Comparison of ENCODE assay signal across 1 cellular context in genomic region chr7:128531105-128531954, GRCh38.
TF ChIP-seq lines count a peak whose summit lies in the region.
"Not testable (repeated sequence)": the region's sequence is repeated elsewhere in the genome, so short reads cannot be mapped to it uniquely, and the experiment has no call there.

No MANE protein-coding gene starts in this region.

TF ChIP-seq in HepG2, 621 proteins besides CTCF, POLR2A, EP300 and RAD21 (continued from another document and continues in another):
- not testable (repeated sequence) for TF ChIP-seq HNF1A (IDR thresholded peaks at IDR 0.05; ENCODE audit: low read depth); FOXA1 (IDR thresholded peaks at IDR 0.05); FOXP1 (IDR thresholded peaks at IDR 0.05)
- TF ChIP-seq HNF1A (CRISPR knock-in tag; IDR thresholded peaks at IDR 0.05; ENCODE audit: borderline replicate concordance) (0 out of 2 replicates have a peak, but pooled peaks have one; percentile 14), PHF8 (CRISPR knock-in tag; IDR thresholded peaks at IDR 0.05) (peak; percentile 72), PATZ1 (CRISPR knock-in tag; IDR thresholded peaks at IDR 0.05) (peak; percentile 81), FOXO1 (CRISPR knock-in tag; IDR thresholded peaks at IDR 0.05) (peak; percentile 21; the same call in 1 of the 2 replicates), KDM5A (IDR thresholded peaks at IDR 0.05; ENCODE audit: borderline replicate concordance, low read length) (peak; percentile 53; the same call in 1 of the 2 replicates), SALL2 (CRISPR knock-in tag; IDR thresholded peaks at IDR 0.05) (0 out of 2 replicates have a peak, but pooled peaks have one; percentile 3), ATF7-NPFF (CRISPR knock-in tag; IDR thresholded peaks at IDR 0.05; ENCODE audit: low read depth) (0 out of 2 replicates have a peak, but pooled peaks have one; percentile 9), FOXA1 (CRISPR knock-in tag; IDR thresholded peaks at IDR 0.05) (0 out of 2 replicates have a peak, but pooled peaks have one; percentile 20), ZFX (CRISPR knock-in tag; IDR thresholded peaks at IDR 0.05; ENCODE audit: low read depth) (peak; percentile 88), NFYC (CRISPR knock-in tag; IDR thresholded peaks at IDR 0.05) (peak; percentile 59), CCDC6 (CRISPR knock-in tag; IDR thresholded peaks at IDR 0.05) (0 out of 2 replicates have a peak, but pooled peaks have one; percentile 44), HOXA3 (CRISPR knock-in tag; IDR thresholded peaks at IDR 0.05) (peak; percentile 49; the same call in 1 of the 2 replicates), SRY (CRISPR knock-in tag; IDR thresholded peaks at IDR 0.05) (peak; percentile 64; the same call in 1 of the 2 replicates), ZNF563 (CRISPR knock-in tag; IDR thresholded peaks at IDR 0.05) (0 out of 2 replicates have a peak, but pooled peaks have one; percentile 33), ZSCAN29 (CRISPR knock-in tag; conservative IDR thresholded peaks at IDR 0.05) (peak; percentile 98), ZBTB7B (CRISPR knock-in tag; IDR thresholded peaks at IDR 0.05) (0 out of 2 replicates have a peak, but pooled peaks have one; percentile 14), ZNF652 (CRISPR knock-in tag; IDR thresholded peaks at IDR 0.05; ENCODE audit: borderline replicate concordance, low read depth) (peak; percentile 65; the same call in 1 of the 2 replicates), MYC (CRISPR knock-in tag; IDR thresholded peaks at IDR 0.05; ENCODE audit: borderline replicate concordance) (peak; percentile 44; the same call in 1 of the 2 replicates), HNRNPLL (IDR thresholded peaks at IDR 0.05; ENCODE audit: low read depth, low read length, poor library complexity, severe bottlenecking) (peak; percentile 25), HNRNPK (IDR thresholded peaks at IDR 0.05; ENCODE audit: low read depth, low read length, poor library complexity, severe bottlenecking) (peak; percentile 90), HDAC1 (CRISPR knock-in tag; IDR thresholded peaks at IDR 0.05) (0 out of 2 replicates have a peak, but pooled peaks have one; percentile 25), FOXP1 (CRISPR knock-in tag; IDR thresholded peaks at IDR 0.05) (0 out of 2 replicates have a peak, but pooled peaks have one; percentile 15), YY1 (IDR thresholded peaks at IDR 0.05; ENCODE audit: insufficient read depth, insufficient replicate concordance, low read depth, low read length) (peak; percentile 49), ERF (CRISPR knock-in tag; IDR thresholded peaks at IDR 0.05) (peak; percentile 57; the same call in 1 of the 2 replicates), ZFY (CRISPR knock-in tag; IDR thresholded peaks at IDR 0.05) (peak; percentile 90), YEATS4 (CRISPR knock-in tag; IDR thresholded peaks at IDR 0.05; ENCODE audit: borderline replicate concordance) (peak; percentile 20; the same call in 1 of the 2 replicates), ZNF777 (CRISPR knock-in tag; IDR thresholded peaks at IDR 0.05) (peak; percentile 40; the same call in 1 of the 2 replicates), ISL2 (CRISPR knock-in tag; IDR thresholded peaks at IDR 0.05) (0 out of 2 replicates have a peak, but pooled peaks have one; percentile 35), SAP130 (CRISPR knock-in tag; IDR thresholded peaks at IDR 0.05; ENCODE audit: low read depth) (peak; percentile 70), THAP11 (CRISPR knock-in tag; IDR thresholded peaks at IDR 0.05) (0 out of 2 replicates have a peak, but pooled peaks have one; percentile 27), CHD2 (IDR thresholded peaks at IDR 0.05; ENCODE audit: low read depth, low read length) (peak; percentile 84), MAX (IDR thresholded peaks at IDR 0.05) (peak; percentile 85; the same call in 1 of the 2 replicates)
- TF ChIP-seq, protein P1, sequence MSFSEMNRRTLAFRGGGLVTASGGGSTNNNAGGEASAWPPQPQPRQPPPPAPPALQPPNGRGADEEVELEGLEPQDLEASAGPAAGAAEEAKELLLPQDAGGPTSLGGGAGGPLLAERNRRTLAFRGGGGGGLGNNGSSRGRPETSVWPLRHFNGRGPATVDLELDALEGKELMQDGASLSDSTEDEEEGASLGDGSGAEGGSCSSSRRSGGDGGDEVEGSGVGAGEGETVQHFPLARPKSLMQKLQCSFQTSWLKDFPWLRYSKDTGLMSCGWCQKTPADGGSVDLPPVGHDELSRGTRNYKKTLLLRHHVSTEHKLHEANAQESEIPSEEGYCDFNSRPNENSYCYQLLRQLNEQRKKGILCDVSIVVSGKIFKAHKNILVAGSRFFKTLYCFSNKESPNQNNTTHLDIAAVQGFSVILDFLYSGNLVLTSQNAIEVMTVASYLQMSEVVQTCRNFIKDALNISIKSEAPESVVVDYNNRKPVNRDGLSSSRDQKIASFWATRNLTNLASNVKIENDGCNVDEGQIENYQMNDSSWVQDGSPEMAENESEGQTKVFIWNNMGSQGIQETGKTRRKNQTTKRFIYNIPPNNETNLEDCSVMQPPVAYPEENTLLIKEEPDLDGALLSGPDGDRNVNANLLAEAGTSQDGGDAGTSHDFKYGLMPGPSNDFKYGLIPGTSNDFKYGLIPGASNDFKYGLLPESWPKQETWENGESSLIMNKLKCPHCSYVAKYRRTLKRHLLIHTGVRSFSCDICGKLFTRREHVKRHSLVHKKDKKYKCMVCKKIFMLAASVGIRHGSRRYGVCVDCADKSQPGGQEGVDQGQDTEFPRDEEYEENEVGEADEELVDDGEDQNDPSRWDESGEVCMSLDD (CRISPR knock-in tag; IDR thresholded peaks at IDR 0.05; ENCODE audit: borderline replicate concordance): 0 out of 2 replicates have a peak, but pooled peaks have one; percentile 24
- TF ChIP-seq, protein P2, sequence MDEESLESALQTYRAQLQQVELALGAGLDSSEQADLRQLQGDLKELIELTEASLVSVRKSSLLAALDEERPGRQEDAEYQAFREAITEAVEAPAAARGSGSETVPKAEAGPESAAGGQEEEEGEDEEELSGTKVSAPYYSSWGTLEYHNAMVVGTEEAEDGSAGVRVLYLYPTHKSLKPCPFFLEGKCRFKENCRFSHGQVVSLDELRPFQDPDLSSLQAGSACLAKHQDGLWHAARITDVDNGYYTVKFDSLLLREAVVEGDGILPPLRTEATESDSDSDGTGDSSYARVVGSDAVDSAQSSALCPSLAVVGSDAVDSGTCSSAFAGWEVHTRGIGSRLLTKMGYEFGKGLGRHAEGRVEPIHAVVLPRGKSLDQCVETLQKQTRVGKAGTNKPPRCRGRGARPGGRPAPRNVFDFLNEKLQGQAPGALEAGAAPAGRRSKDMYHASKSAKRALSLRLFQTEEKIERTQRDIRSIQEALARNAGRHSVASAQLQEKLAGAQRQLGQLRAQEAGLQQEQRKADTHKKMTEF (CRISPR knock-in tag; IDR thresholded peaks at IDR 0.05): peak; percentile 59; the same call in 1 of the 2 replicates
- TF ChIP-seq, protein P3, sequence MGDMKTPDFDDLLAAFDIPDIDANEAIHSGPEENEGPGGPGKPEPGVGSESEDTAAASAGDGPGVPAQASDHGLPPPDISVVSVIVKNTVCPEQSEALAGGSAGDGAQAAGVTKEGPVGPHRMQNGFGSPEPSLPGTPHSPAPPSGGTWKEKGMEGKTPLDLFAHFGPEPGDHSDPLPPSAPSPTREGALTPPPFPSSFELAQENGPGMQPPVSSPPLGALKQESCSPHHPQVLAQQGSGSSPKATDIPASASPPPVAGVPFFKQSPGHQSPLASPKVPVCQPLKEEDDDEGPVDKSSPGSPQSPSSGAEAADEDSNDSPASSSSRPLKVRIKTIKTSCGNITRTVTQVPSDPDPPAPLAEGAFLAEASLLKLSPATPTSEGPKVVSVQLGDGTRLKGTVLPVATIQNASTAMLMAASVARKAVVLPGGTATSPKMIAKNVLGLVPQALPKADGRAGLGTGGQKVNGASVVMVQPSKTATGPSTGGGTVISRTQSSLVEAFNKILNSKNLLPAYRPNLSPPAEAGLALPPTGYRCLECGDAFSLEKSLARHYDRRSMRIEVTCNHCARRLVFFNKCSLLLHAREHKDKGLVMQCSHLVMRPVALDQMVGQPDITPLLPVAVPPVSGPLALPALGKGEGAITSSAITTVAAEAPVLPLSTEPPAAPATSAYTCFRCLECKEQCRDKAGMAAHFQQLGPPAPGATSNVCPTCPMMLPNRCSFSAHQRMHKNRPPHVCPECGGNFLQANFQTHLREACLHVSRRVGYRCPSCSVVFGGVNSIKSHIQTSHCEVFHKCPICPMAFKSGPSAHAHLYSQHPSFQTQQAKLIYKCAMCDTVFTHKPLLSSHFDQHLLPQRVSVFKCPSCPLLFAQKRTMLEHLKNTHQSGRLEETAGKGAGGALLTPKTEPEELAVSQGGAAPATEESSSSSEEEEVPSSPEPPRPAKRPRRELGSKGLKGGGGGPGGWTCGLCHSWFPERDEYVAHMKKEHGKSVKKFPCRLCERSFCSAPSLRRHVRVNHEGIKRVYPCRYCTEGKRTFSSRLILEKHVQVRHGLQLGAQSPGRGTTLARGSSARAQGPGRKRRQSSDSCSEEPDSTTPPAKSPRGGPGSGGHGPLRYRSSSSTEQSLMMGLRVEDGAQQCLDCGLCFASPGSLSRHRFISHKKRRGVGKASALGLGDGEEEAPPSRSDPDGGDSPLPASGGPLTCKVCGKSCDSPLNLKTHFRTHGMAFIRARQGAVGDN (CRISPR knock-in tag; IDR thresholded peaks at IDR 0.05): peak; percentile 62
- TF ChIP-seq, protein P4, sequence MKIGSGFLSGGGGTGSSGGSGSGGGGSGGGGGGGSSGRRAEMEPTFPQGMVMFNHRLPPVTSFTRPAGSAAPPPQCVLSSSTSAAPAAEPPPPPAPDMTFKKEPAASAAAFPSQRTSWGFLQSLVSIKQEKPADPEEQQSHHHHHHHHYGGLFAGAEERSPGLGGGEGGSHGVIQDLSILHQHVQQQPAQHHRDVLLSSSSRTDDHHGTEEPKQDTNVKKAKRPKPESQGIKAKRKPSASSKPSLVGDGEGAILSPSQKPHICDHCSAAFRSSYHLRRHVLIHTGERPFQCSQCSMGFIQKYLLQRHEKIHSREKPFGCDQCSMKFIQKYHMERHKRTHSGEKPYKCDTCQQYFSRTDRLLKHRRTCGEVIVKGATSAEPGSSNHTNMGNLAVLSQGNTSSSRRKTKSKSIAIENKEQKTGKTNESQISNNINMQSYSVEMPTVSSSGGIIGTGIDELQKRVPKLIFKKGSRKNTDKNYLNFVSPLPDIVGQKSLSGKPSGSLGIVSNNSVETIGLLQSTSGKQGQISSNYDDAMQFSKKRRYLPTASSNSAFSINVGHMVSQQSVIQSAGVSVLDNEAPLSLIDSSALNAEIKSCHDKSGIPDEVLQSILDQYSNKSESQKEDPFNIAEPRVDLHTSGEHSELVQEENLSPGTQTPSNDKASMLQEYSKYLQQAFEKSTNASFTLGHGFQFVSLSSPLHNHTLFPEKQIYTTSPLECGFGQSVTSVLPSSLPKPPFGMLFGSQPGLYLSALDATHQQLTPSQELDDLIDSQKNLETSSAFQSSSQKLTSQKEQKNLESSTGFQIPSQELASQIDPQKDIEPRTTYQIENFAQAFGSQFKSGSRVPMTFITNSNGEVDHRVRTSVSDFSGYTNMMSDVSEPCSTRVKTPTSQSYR (CRISPR knock-in tag; IDR thresholded peaks at IDR 0.05; ENCODE audit: borderline replicate concordance): peak; percentile 41; the same call in 1 of the 2 replicates
